ENCODE assay signal across 15 cellular contexts in genomic region chr17:28737316-28737715, GRCh38.
"Had no signal": no experiment of that assay in that cellular context is flagged by ENCODE, and none has a peak within 500 bp of the region (broad histone marks: within the 10 kb centered on the region; RNA-seq: fewer than 3 reads in every experiment).

No MANE protein-coding gene starts in this region.

- H3K36me3 Mint-ChIP-seq: natural killer cell treated with Interleukin-12 subunit alpha and Interleukin-12 subunit beta and Interleukin-15 and Interleukin-18, amount 100 ng/mL, for 72 hours had no signal

- H3K9me3 Mint-ChIP-seq: natural killer cell treated with Interleukin-12 subunit alpha and Interleukin-12 subunit beta and Interleukin-15 and Interleukin-18, amount 100 ng/mL, for 72 hours had no signal

- H3K9me3 ChIP-seq: left ventricle myocardium inferior, sigmoid colon, upper lobe of right lung had no signal

- H3K4me1 ChIP-seq: left ventricle myocardium inferior, sigmoid colon had no signal

- DNase-seq: activated CD4-positive, alpha-beta T cell treated with anti-CD3 and anti-CD28 coated beads, Interleukin-2, amount 10 ng/mL, durations not matched to agents 7 days and 5 days; activated CD8-positive, alpha-beta T cell treated with anti-CD3 and anti-CD28 coated beads, Interleukin-2, amount 10 ng/mL, durations not matched to agents 7 days and 5 days; activated naive CD4-positive, alpha-beta T cell treated with anti-CD3 and anti-CD28 coated beads for 36 hours; activated T-cell treated with anti-CD3 and anti-CD28 coated beads, Interleukin-2, amount 50 U/mL, for 24 hours; anterior cingulate cortex; cortex of kidney; effector CD4-positive, alpha-beta T cell; left ventricle myocardium inferior; sigmoid colon; stimulated activated CD4-positive, alpha-beta T cell treated with anti-CD3 and anti-CD28 coated beads, Interleukin-4, amount 100 ng/mL, for 4 hours; stimulated activated naive CD4-positive, alpha-beta T cell; T1000; upper lobe of right lung had no signal

- H3K27me3 Mint-ChIP-seq: activated CD4-positive, alpha-beta T cell treated with anti-CD3 and anti-CD28 coated beads, Interleukin-2, amount 10 ng/mL, durations not matched to agents 7 days and 5 days; activated T-cell treated with anti-CD3 and anti-CD28 coated beads, Interleukin-2, amount 50 U/mL, for 24 hours; natural killer cell treated with Interleukin-12 subunit alpha and Interleukin-12 subunit beta and Interleukin-15 and Interleukin-18, amount 100 ng/mL, for 72 hours had no signal

- H3K27ac ChIP-seq: left ventricle myocardium inferior, sigmoid colon, upper lobe of right lung had no signal

- ATAC-seq: activated CD8-positive, alpha-beta T cell treated with anti-CD3 and anti-CD28 coated beads, Interleukin-2, amount 10 ng/mL, durations not matched to agents 7 days and 5 days had no signal

- H3K27ac Mint-ChIP-seq: activated CD4-positive, alpha-beta T cell treated with anti-CD3 and anti-CD28 coated beads, Interleukin-2, amount 10 ng/mL, durations not matched to agents 7 days and 5 days; activated CD8-positive, alpha-beta T cell treated with anti-CD3 and anti-CD28 coated beads, Interleukin-2, amount 10 ng/mL, durations not matched to agents 7 days and 5 days; activated naive CD4-positive, alpha-beta T cell treated with anti-CD3 and anti-CD28 coated beads for 36 hours; activated T-cell treated with anti-CD3 and anti-CD28 coated beads, Interleukin-2, amount 50 U/mL, for 24 hours; activated T-helper 2 cell treated with anti-CD3 and anti-CD28 coated beads, Interferon-gamma antibody, Interleukin-2, Interleukin-4, amounts not matched to agents 10 μg/mL and 5 μg/mL and 100 μg/mL, durations not matched to agents 14 hours and 24 hours and 36 hours; natural killer cell treated with Interleukin-12 subunit alpha and Interleukin-12 subunit beta and Interleukin-15 and Interleukin-18, amount 100 ng/mL, for 72 hours had no signal

- H3K4me3 Mint-ChIP-seq: activated CD4-positive, alpha-beta T cell treated with anti-CD3 and anti-CD28 coated beads, Interleukin-2, amount 10 ng/mL, durations not matched to agents 7 days and 5 days; activated CD8-positive, alpha-beta T cell treated with anti-CD3 and anti-CD28 coated beads, Interleukin-2, amount 10 ng/mL, durations not matched to agents 7 days and 5 days; activated naive CD4-positive, alpha-beta T cell treated with anti-CD3 and anti-CD28 coated beads for 36 hours; activated T-cell treated with anti-CD3 and anti-CD28 coated beads, Interleukin-2, amount 50 U/mL, for 24 hours; natural killer cell treated with Interleukin-12 subunit alpha and Interleukin-12 subunit beta and Interleukin-15 and Interleukin-18, amount 100 ng/mL, for 72 hours had no signal

- H3K27me3 ChIP-seq: sigmoid colon, upper lobe of right lung had no signal

- H3K4me3 ChIP-seq: left ventricle myocardium inferior, sigmoid colon, upper lobe of right lung had no signal

- H3K36me3 ChIP-seq: left ventricle myocardium inferior, sigmoid colon, upper lobe of right lung had no signal
